In genomic region chr18:78825168-78825567, GRCh38 we compare ENCODE assay signal across 21 cellular contexts.
DNase-seq lines count a peak whose midpoint lies in the region; ATAC-seq, FAIRE-seq and TF ChIP-seq lines count a peak whose summit lies in the region.
"Had no signal": no experiment of that assay in that cellular context is flagged by ENCODE, and none has a peak within 500 bp of the region (broad histone marks: within the 10 kb centered on the region; RNA-seq: fewer than 3 reads in every experiment).

No MANE protein-coding gene starts in this region.

- H4K8ac ChIP-seq in neuronal stem cell (ENCODE audit: low read depth, low read length), result no peak overlapping the region

- DNase-seq in A549 (ENCODE audit: low read depth in 1 of 2, low spot score in 1 of 2), result no peak
- peak; percentile 25 for DNase-seq in H7
- no peak for DNase-seq in endothelial cell (ENCODE audit: low spot score)
- no peak for DNase-seq in neuronal stem cell (ENCODE audit: low spot score)
- DNase-seq in RWPE1 (ENCODE audit: low spot score), result no peak
- DNase-seq in heart left ventricle, result no peak
- no peak for DNase-seq in sciatic nerve (ENCODE audit: low spot score)
- DNase-seq: Caco-2; CD4-positive, CD25-positive, alpha-beta regulatory T cell; CD8-positive, alpha-beta T cell; DMS153; DND-41; GM23248 had no signal

- H3K9me3 Mint-ChIP-seq in endothelial cell (ENCODE audit: unreplicated experiment), result peaks cover 60% of the 10 kb centered on the region
- H3K9me3 Mint-ChIP-seq: CD8-positive, alpha-beta T cell had no signal

- intact Hi-C loops in heart left ventricle (cut with DNase I) (no loop called here), sciatic nerve (cut with DNase I) (no loop called here)

- no peak overlapping the region for H3K4ac ChIP-seq in neuronal stem cell (ENCODE audit: low read length)

- H3K36me3 Mint-ChIP-seq in endothelial cell (ENCODE audit: low read depth, unreplicated experiment), result peaks cover 21% of the 10 kb centered on the region
- H3K36me3 Mint-ChIP-seq: CD4-positive, CD25-positive, alpha-beta regulatory T cell; CD8-positive, alpha-beta T cell had no signal

- H2BK12ac ChIP-seq in neuronal stem cell (ENCODE audit: low read length), result no peak overlapping the region

- no peak for TF ChIP-seq CTCF in A549 (IDR thresholded peaks at IDR 0.05)
- no peak for TF ChIP-seq CTCF in endothelial cell (IDR thresholded peaks at IDR 0.05; ENCODE audit: unreplicated experiment)
- TF ChIP-seq CTCF in RWPE1 (conservative IDR thresholded peaks at IDR 0.05; ENCODE audit: low read depth), result no peak
- no peak for TF ChIP-seq CTCF in heart left ventricle (IDR thresholded peaks at IDR 0.05)

- no peak overlapping the region for H3K9ac ChIP-seq in neuronal stem cell (ENCODE audit: low read depth, low read length, poor library complexity)
- H3K9ac ChIP-seq: BLaER1, GM23248 had no signal

- H3K79me1 ChIP-seq in neuronal stem cell (ENCODE audit: low read depth, low read length), result no peaks in the 10 kb centered on the region

- no peak overlapping the region for H2AFZ ChIP-seq in neuronal stem cell (ENCODE audit: low read length)
- H2AFZ ChIP-seq: GM23248 had no signal

- H3K27ac Mint-ChIP-seq in endothelial cell (ENCODE audit: unreplicated experiment), result no peak overlapping the region
- H3K27ac Mint-ChIP-seq: B cell; CD4-positive, CD25-positive, alpha-beta regulatory T cell; CD8-positive, alpha-beta T cell had no signal

- TF ChIP-seq POLR2A in A549 (IDR thresholded peaks at IDR 0.05; ENCODE audit: low read length) (no peak), heart left ventricle (IDR thresholded peaks at IDR 0.05) (no peak)

- H3K4me2 ChIP-seq in A549, result 0 out of 3 replicates have a peak overlapping the region, but pooled peaks have one; percentile 33
- H3K4me2 ChIP-seq in neuronal stem cell (ENCODE audit: insufficient read depth, low read length, poor library complexity, severe bottlenecking), result no peak overlapping the region
- H3K4me2 ChIP-seq: BLaER1 had no signal

- peak overlapping the region; percentile 21 for H3K4me3 Mint-ChIP-seq in endothelial cell (ENCODE audit: unreplicated experiment)
- H3K4me3 Mint-ChIP-seq: B cell; CD4-positive, CD25-positive, alpha-beta regulatory T cell; CD8-positive, alpha-beta T cell; H9 had no signal

- peaks cover 10% of the 10 kb centered on the region for H3K27me3 Mint-ChIP-seq in endothelial cell (ENCODE audit: unreplicated experiment)
- H3K27me3 Mint-ChIP-seq: B cell; CD4-positive, CD25-positive, alpha-beta regulatory T cell had no signal

- H3K4me1 Mint-ChIP-seq in endothelial cell (ENCODE audit: unreplicated experiment), result no peaks in the 10 kb centered on the region
- H3K4me1 Mint-ChIP-seq: B cell had no signal

- H3K27ac ChIP-seq in A549, result no peak overlapping the region
- H3K27ac ChIP-seq in neuronal stem cell (replicated peaks; ENCODE audit: low read length), result no peak overlapping the region
- no peak overlapping the region for H3K27ac ChIP-seq in RWPE1
- no peak overlapping the region for H3K27ac ChIP-seq in heart left ventricle
- H3K27ac ChIP-seq: BLaER1, C4-2B, GM23248 had no signal

- H3K9me3 ChIP-seq in A549 (no peaks in the 10 kb centered on the region), neuronal stem cell (replicated peaks in 1 of 2; ENCODE audit: control insufficient read depth in 2 of 2, insufficient read depth in 1 of 2, low read depth in 1 of 2, low read length in 2 of 2) (no peaks in the 10 kb centered on the region), heart left ventricle (no peaks in the 10 kb centered on the region)
- H3K9me3 ChIP-seq: Caco-2 had no signal

- no peak overlapping the region for H2AK5ac ChIP-seq in neuronal stem cell (ENCODE audit: low read depth, low read length)

- H3K18ac ChIP-seq in neuronal stem cell (ENCODE audit: low read length), result peak overlapping the region; percentile 40

- H2BK15ac ChIP-seq in neuronal stem cell (ENCODE audit: low read length), result no peak overlapping the region

- H3K23ac ChIP-seq in neuronal stem cell (ENCODE audit: low read depth, low read length, poor library complexity), result no peak overlapping the region

- POLR2A ChIA-PET in A549 (lab: Yijun Ruan, JAX) (no interaction called here), RWPE1 (lab: Yijun Ruan, JAX; ENCODE audit: low non-redundant PET) (no interaction called here)

- ATAC-seq in A549, result no peak
- no peak for ATAC-seq in heart left ventricle
- ATAC-seq in sciatic nerve, result no peak
- ATAC-seq: CD8-positive, alpha-beta T cell; HCT116 had no signal

- no peaks in the 10 kb centered on the region for H3K27me3 ChIP-seq in H7 (ENCODE audit: control insufficient read depth, insufficient read depth, low read length)
- peaks cover 0 to 16% (median 0%) of the 10 kb centered on the region in 3 experiments for H3K27me3 ChIP-seq in neuronal stem cell (ENCODE audit: control insufficient read depth in 3 of 3, insufficient read depth in 3 of 3, low read depth in 1 of 3, low read length in 3 of 3)
- H3K27me3 ChIP-seq in heart left ventricle, result peaks cover 0 to 35% (median 0%) of the 10 kb centered on the region in 9 donors
- H3K27me3 ChIP-seq: BLaER1 had no signal

- H3K14ac ChIP-seq in neuronal stem cell (ENCODE audit: low read length), result no peak overlapping the region

- H2BK120ac ChIP-seq in neuronal stem cell (ENCODE audit: low read depth, low read length), result no peak overlapping the region

- WGBS in A549 (ENCODE audit: missing lambda C conversion rate), result 27% methylated on average over 6 of the region's 6 CpGs
- WGBS in neuronal stem cell (ENCODE audit: extremely low coverage in 2 of 2, insufficient read length in 2 of 2, insufficient replicate concordance in 1 of 2), 2 donors, result no CpG with 5 or more reads among the region's 6 CpGs
- WGBS in heart left ventricle, 4 donors, result 74 to 77% (median 76%) methylated on average over 6 of the region's 6 CpGs

- TF ChIP-seq EP300 in A549 (IDR thresholded peaks at IDR 0.05), result no peak

- no peak for FAIRE-seq in A549 (lab: Jason Lieb, UNC)
- FAIRE-seq: G401.6, GM12892, H1 had no signal

- H3K4me3 ChIP-seq in A549 (no peak overlapping the region), H7 (ENCODE audit: insufficient read depth, low read depth, low read length) (no peak overlapping the region), neuronal stem cell (ENCODE audit: low read length in 2 of 2) (no peak overlapping the region), heart left ventricle (no peak overlapping the region)
- H3K4me3 ChIP-seq: BLaER1, GM23248 had no signal

- H4K91ac ChIP-seq in neuronal stem cell (ENCODE audit: low read depth, low read length, poor library complexity), result no peak overlapping the region

- no peak for TF ChIP-seq RAD21 in A549 (conservative IDR thresholded peaks at IDR 0.05 in 1 of 2, IDR thresholded peaks at IDR 0.05 in 1 of 2)

- CTCF ChIA-PET in A549 (lab: Yijun Ruan, JAX), result no interaction called here
- CTCF ChIA-PET in RWPE1 (lab: Yijun Ruan, JAX), result no interaction called here

- H2BK5ac ChIP-seq in neuronal stem cell (ENCODE audit: low read length), result no peak overlapping the region

- H3K36me3 ChIP-seq in H7 (replicated peaks; ENCODE audit: control insufficient read depth, insufficient read depth, low read length) (no peaks in the 10 kb centered on the region), neuronal stem cell (replicated peaks in 1 of 2; ENCODE audit: control insufficient read depth in 2 of 2, insufficient read depth in 2 of 2, low read length in 2 of 2) (no peaks in the 10 kb centered on the region), heart left ventricle (no peaks in the 10 kb centered on the region)
- H3K36me3 ChIP-seq: BLaER1 had no signal

- H3K4me1 ChIP-seq in A549, result no peaks in the 10 kb centered on the region
- H3K4me1 ChIP-seq in neuronal stem cell (ENCODE audit: control insufficient read depth in 2 of 2, insufficient read depth in 1 of 2, low read depth in 1 of 2, low read length in 2 of 2), result peaks cover 0 to 27% of the 10 kb centered on the region in 2 donors
- no peaks in the 10 kb centered on the region for H3K4me1 ChIP-seq in heart left ventricle
- H3K4me1 ChIP-seq: BLaER1, Caco-2 had no signal

TF ChIP-seq in A549, 52 proteins besides CTCF, POLR2A, EP300 and RAD21:
- TF ChIP-seq ESRRA (IDR thresholded peaks at IDR 0.05; ENCODE audit: borderline replicate concordance, low read length) (no peak), HES2 (IDR thresholded peaks at IDR 0.05) (no peak)
